In the genomic region with DNA sequence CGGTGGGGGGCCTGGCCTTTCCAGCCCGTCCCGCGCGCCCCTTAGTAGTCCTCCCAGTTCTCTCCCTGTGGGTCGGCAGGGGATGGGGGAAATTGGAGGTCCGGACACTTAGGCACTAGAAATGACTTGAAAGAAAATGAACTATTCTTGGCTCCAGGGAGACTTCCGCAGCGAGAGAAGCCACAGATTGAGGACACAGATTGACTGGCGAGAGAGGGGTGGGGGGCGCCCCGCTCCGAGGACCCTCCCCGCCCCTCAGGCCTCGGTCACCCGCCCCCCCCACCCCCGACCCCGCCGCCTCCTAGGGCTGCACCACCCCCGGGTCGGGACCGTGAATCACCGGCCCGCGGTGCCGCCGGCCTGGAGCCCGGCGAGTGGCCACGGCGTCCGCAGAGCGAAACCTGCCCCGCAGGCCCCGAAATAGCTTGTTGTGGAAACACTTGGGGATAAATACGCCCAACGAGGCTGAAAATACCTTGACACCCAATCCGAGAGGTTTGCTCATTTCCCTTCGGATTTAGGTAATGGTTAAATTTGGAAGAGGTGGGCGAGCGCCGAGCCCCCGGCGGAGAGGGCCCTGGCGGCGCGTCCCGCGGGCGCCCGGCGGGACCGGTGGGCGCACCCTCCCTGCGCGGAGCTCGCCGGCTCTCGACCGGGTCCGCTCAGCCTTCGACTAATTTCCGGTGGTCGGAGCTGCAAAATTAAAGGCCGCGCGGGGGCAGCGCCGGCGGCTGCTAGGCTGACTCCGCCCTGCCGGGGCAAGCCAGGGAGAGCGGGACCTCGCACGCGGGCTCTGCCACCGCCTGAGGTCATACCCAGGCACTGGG, we compare ENCODE assay signal across 9 cellular contexts. TPM values are rescaled to one million over a fixed set of nuclear protein-coding genes. Genes with fewer than 3 reads are reported as not detected.
A peak's percentile ranks its signal among the peaks of the same experiment; 100 is the strongest.
DNase-seq lines count a peak whose midpoint lies in the region; ATAC-seq and TF ChIP-seq lines count a peak whose summit lies in the region.
"Had no signal": no experiment of that assay in that cellular context is flagged by ENCODE, and none has a peak within 500 bp of the region (broad histone marks: within the 10 kb centered on the region; RNA-seq: fewer than 3 reads in every experiment).

Gene GFI1, minus strand, starts transcription at position 675 of the 827 bp plus-strand sequence. CDS start 3,438 bp downstream, outside the sequence.

- ATAC-seq in GM21786 (IDR thresholded peaks at IDR 0.05; ENCODE audit: unreplicated experiment) = peak; percentile 18

- no peak within 1 kb of the TSS for H3K27ac ChIP-seq in substantia nigra (ENCODE audit: low read depth, low read length, poor library complexity, severe bottlenecking)

- peak within 1 kb of the TSS; percentile 74; the same call in 1 of the 2 replicates for H3K4me3 ChIP-seq in GM08714 (ENCODE audit: low read length)
- H3K4me3 ChIP-seq in fibroblast of the aortic adventitia (ENCODE audit: low read depth, low read length) = peak within 1 kb of the TSS; percentile 53

- no peak for TF ChIP-seq CTCF in fibroblast of the aortic adventitia (IDR thresholded peaks at IDR 0.05; ENCODE audit: insufficient read depth, low read length)

- intact Hi-C loops in posterior vena cava (cut with DNase I) = no loop called here

- DNase-seq in MV-4-11 (lab: John Stamatoyannopoulos, UW) (peak; percentile 78), fibroblast of the aortic adventitia (ENCODE audit: low read depth) (no peak), posterior vena cava (ENCODE audit: low spot score) (peak; percentile 81), substantia nigra (lab: John Stamatoyannopoulos, UW) (no peak), ureter (ENCODE audit: low spot score) (no peak)
- peak; percentile 74 for DNase-seq in activated CD8-positive, alpha-beta memory T cell treated with anti-CD3 and anti-CD28 coated beads, Interleukin-2, amount 50 U/mL, for 4 hours

RNA-seq across cellular contexts. Expression of gene GFI1, which starts in this region (rescaled TPM):
- total RNA-seq in fibroblast of the aortic adventitia (ENCODE audit: low replicate concordance) (0.09 and 0.65 TPM in 2 replicates), posterior vena cava (1 to 10 TPM in 1 of 2 donors, under 1 TPM in 1; 0.76 to 1.1 TPM), ureter (2.4 TPM)
- total RNA-seq: frontal cortex had no signal

Comparison
In these comparisons a context has a peak if more than half of its experiments do, and no peak if none do; other contexts are left out.
1. DNase-seq: peak in MV-4-11 (single experiment), activated CD8-positive, alpha-beta memory T cell treated with anti-CD3 and anti-CD28 coated beads, Interleukin-2, amount 50 U/mL, for 4 hours (single experiment) and posterior vena cava (single experiment); none in fibroblast of the aortic adventitia (single experiment), substantia nigra (0 of 49) and ureter (single experiment).